12 cellular contexts compared by ENCODE assay signal in the genomic region with DNA sequence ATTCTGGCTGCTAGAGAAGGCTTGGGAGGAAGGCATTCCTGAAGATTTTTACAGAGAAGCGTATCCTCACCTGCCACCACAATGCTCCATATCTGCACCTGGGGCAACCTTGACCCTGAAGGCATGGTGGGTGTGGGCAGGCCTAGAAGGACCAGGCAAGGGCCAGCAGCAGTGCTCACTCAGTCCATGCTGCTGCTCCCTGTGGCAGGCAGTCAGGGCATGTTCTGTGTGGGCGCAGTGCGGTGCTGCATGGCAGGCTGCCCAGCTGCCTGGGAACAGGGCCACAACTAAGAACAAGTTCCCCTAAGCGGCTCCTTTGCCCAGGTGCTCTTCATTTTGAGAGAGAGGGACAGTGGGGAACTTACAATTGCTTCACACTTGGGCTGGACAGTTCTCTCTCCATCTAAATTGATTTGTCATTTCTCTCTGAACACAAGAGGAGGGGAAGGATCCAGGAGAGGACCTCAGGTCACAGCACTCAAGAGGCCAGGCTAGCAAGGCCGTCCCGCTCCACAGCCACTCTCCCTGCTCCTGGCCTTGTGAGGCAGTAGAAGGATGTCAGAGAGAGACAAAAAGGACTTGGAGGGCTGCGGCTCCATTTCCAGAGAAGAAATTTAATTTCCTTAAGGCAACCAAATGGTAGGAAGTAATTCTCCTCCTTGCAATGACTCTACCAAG.
DNase-seq lines count a peak whose midpoint lies in the region; ATAC-seq, FAIRE-seq and TF ChIP-seq lines count a peak whose summit lies in the region.
"Had no signal": no experiment of that assay in that cellular context is flagged by ENCODE, and none has a peak within 500 bp of the region (broad histone marks: within the 10 kb centered on the region; RNA-seq: fewer than 3 reads in every experiment).

No MANE protein-coding gene starts in this region.

- H3K27ac ChIP-seq in C4-2B (peak overlapping the region; percentile 45), cardiac muscle cell (peak overlapping the region; percentile 25), WERI-Rb-1 (no peak overlapping the region)

- no peak for FAIRE-seq in D721Med (lab: Jason Lieb, UNC)
- FAIRE-seq: kidney had no signal

- peak; percentile 19 for DNase-seq in adipocyte (ENCODE audit: low read depth)
- DNase-seq in cardiac muscle cell (ENCODE audit: low read depth in 1 of 2, low spot score in 1 of 2), result peak in 1 of 2 donors; percentile 36
- peak; percentile 62 for DNase-seq in occipital lobe (lab: John Stamatoyannopoulos, UW)
- no peak for DNase-seq in D721Med (ENCODE audit: insufficient read length, low spot score)
- no peak for DNase-seq in WERI-Rb-1
- DNase-seq: CD4-positive, CD25-positive, alpha-beta regulatory T cell; HCEC 1CT; kidney; NCI-H2171 had no signal

- H3K4me1 ChIP-seq in adipocyte (ENCODE audit: control insufficient read depth, insufficient read depth, low read length) (peaks cover 6% of the 10 kb centered on the region), cardiac muscle cell (ENCODE audit: low read depth) (peaks cover 38% of the 10 kb centered on the region)

- H3K4me3 ChIP-seq in adipocyte (ENCODE audit: low read length), result no peak overlapping the region
- no peak overlapping the region for H3K4me3 ChIP-seq in cardiac muscle cell
- H3K4me3 ChIP-seq in WERI-Rb-1 (ENCODE audit: low read depth, low read length), result no peak overlapping the region

- H3K9ac ChIP-seq in adipocyte (ENCODE audit: low read length), result no peak overlapping the region

- TF ChIP-seq CTCF in C4-2B (conservative IDR thresholded peaks at IDR 0.05) (no peak), cardiac muscle cell (IDR thresholded peaks at IDR 0.05; ENCODE audit: low read depth, low read length) (no peak), D721Med (IDR thresholded peaks at IDR 0.05; ENCODE audit: insufficient read depth, missing control alignments) (no peak), WERI-Rb-1 (IDR thresholded peaks at IDR 0.05; ENCODE audit: low read depth, low read length) (no peak)

- H3K27me3 ChIP-seq in adipocyte (replicated peaks; ENCODE audit: control insufficient read depth, insufficient read depth, low read length), result no peaks in the 10 kb centered on the region
- H3K27me3 ChIP-seq in cardiac muscle cell, result no peaks in the 10 kb centered on the region
- no peaks in the 10 kb centered on the region for H3K27me3 ChIP-seq in WERI-Rb-1 (ENCODE audit: insufficient read depth, low read depth, severe bottlenecking)

- no peak for ATAC-seq in HG02763 (IDR thresholded peaks at IDR 0.05; ENCODE audit: unreplicated experiment)
- ATAC-seq in GM21526 (IDR thresholded peaks at IDR 0.05; ENCODE audit: low FRiP score, unreplicated experiment), result no peak

- H3K36me3 ChIP-seq in adipocyte (ENCODE audit: control insufficient read depth, insufficient read depth, low read length, severe bottlenecking), result peaks cover 95% of the 10 kb centered on the region
- peaks cover 10% of the 10 kb centered on the region for H3K36me3 ChIP-seq in cardiac muscle cell
- H3K36me3 ChIP-seq in WERI-Rb-1, result peaks cover 58% of the 10 kb centered on the region

- no peaks in the 10 kb centered on the region for H3K9me3 ChIP-seq in adipocyte (ENCODE audit: control insufficient read depth, low read length)
- H3K9me3 ChIP-seq in cardiac muscle cell (ENCODE audit: low read depth), result no peaks in the 10 kb centered on the region
- no peaks in the 10 kb centered on the region for H3K9me3 ChIP-seq in WERI-Rb-1 (ENCODE audit: severe bottlenecking)

Comparison
In these comparisons a context has a peak if more than half of its experiments do, and no peak if none do; other contexts are left out.
1. DNase-seq: peak in adipocyte (single experiment) and occipital lobe (single experiment); none in D721Med (single experiment) and WERI-Rb-1 (single experiment).